ENCODE assay signal across 29 cellular contexts in genomic region chr11:89015614-89016013, GRCh38. TPM values are rescaled to one million over a fixed set of nuclear protein-coding genes. Genes with fewer than 3 reads are reported as not detected.
"Had no signal": no experiment of that assay in that cellular context is flagged by ENCODE, and none has a peak within 500 bp of the region (broad histone marks: within the 10 kb centered on the region; RNA-seq: fewer than 3 reads in every experiment).

No MANE protein-coding gene starts in this region.

- ATAC-seq: foreskin keratinocyte; gastroesophageal sphincter; heart left ventricle; left lobe of liver; natural killer cell; sciatic nerve; stimulated activated effector memory CD8-positive, alpha-beta T cell treated with anti-CD3 and anti-CD28 coated beads, Interleukin-12 subunit alpha, Interleukin-12 subunit beta, amount 100 ng/mL, for 72 hours had no signal

- H3K4me3 ChIP-seq: esophagus muscularis mucosa, gastroesophageal sphincter, heart left ventricle, hepatocyte, lung, prostate gland, right atrium auricular region, stomach, thyroid gland, vagina had no signal

- DNase-seq: effector CD8-positive, alpha-beta T cell; foreskin keratinocyte; heart left ventricle; kidney; natural killer cell; stimulated activated CD4-positive, alpha-beta T cell treated with anti-CD3 and anti-CD28 coated beads, Interleukin-2, amount 100 ng/mL, for 24 hours; stimulated activated CD4-positive, alpha-beta T cell treated with anti-CD3 and anti-CD28 coated beads, Interleukin-4, amount 100 ng/mL, for 24 hours; stimulated activated naive CD4-positive, alpha-beta T cell treated with Interleukin-2 at 50 U/mL for 16 hours; stomach; thyroid gland; trophoblast cell had no signal

- H3K27me3 Mint-ChIP-seq: dendritic cell treated with granulocyte-macrophage colony-stimulating factor and Interleukin-4, amounts not matched to agents 40 ng/mL and 50 ng/mL, for 4 days; memory B cell had no signal

- H3K36me3 ChIP-seq: esophagus muscularis mucosa, gastroesophageal sphincter, heart left ventricle, prostate gland, right atrium auricular region, stomach, thyroid gland, vagina had no signal

- H3K4me1 Mint-ChIP-seq: memory B cell; natural killer cell; stimulated activated effector memory CD8-positive, alpha-beta T cell treated with anti-CD3 and anti-CD28 coated beads, Interleukin-12 subunit alpha, Interleukin-12 subunit beta, amount 100 ng/mL, for 72 hours had no signal

- H3K9me3 ChIP-seq: esophagus muscularis mucosa, gastroesophageal sphincter, heart left ventricle, prostate gland, right atrium auricular region, stomach, thyroid gland, vagina had no signal

- FAIRE-seq: endothelial cell of umbilical vein had no signal

- H3K9me3 Mint-ChIP-seq: dendritic cell treated with granulocyte-macrophage colony-stimulating factor and Interleukin-4, amounts not matched to agents 40 ng/mL and 50 ng/mL, for 4 days had no signal

- H3K27ac Mint-ChIP-seq: dendritic cell treated with granulocyte-macrophage colony-stimulating factor and Interleukin-4, amounts not matched to agents 40 ng/mL and 50 ng/mL, for 4 days; memory B cell; natural killer cell; stimulated activated effector memory CD8-positive, alpha-beta T cell treated with anti-CD3 and anti-CD28 coated beads, Interleukin-12 subunit alpha, Interleukin-12 subunit beta, amount 100 ng/mL, for 72 hours had no signal

- H3K36me3 Mint-ChIP-seq: memory B cell; natural killer cell; stimulated activated effector memory CD8-positive, alpha-beta T cell treated with anti-CD3 and anti-CD28 coated beads, Interleukin-12 subunit alpha, Interleukin-12 subunit beta, amount 100 ng/mL, for 72 hours had no signal

- H3K4me3 Mint-ChIP-seq: dendritic cell treated with granulocyte-macrophage colony-stimulating factor and Interleukin-4, amounts not matched to agents 40 ng/mL and 50 ng/mL, for 4 days; memory B cell; natural killer cell; stimulated activated effector memory CD8-positive, alpha-beta T cell treated with anti-CD3 and anti-CD28 coated beads, Interleukin-12 subunit alpha, Interleukin-12 subunit beta, amount 100 ng/mL, for 72 hours had no signal

- H3K4me1 ChIP-seq: esophagus muscularis mucosa, foreskin keratinocyte, gastroesophageal sphincter, heart left ventricle, parathyroid adenoma, prostate gland, right atrium auricular region, stomach, thyroid gland, vagina had no signal

- H3K27me3 ChIP-seq: esophagus muscularis mucosa, foreskin keratinocyte, gastroesophageal sphincter, heart left ventricle, hepatocyte, right atrium auricular region, stomach, thyroid gland, vagina had no signal

- H3K27ac ChIP-seq: esophagus muscularis mucosa, foreskin keratinocyte, gastroesophageal sphincter, heart left ventricle, hepatocyte, parathyroid adenoma, prostate gland, right atrium auricular region, stomach, thyroid gland, vagina had no signal

RNA-seq across cellular contexts. Expression of gene GRM5, which starts 50.2 kb away (rescaled TPM):
- total RNA-seq: esophagus muscularis mucosa, fibroblast of lung, gastroesophageal sphincter, left lobe of liver, liver, mononuclear cell, natural killer cell, right atrium auricular region, ureter, vagina had no signal
- polyA plus RNA-seq: hepatocyte, liver, stomach had no signal
